8 cellular contexts compared by ENCODE assay signal in the genomic region with DNA sequence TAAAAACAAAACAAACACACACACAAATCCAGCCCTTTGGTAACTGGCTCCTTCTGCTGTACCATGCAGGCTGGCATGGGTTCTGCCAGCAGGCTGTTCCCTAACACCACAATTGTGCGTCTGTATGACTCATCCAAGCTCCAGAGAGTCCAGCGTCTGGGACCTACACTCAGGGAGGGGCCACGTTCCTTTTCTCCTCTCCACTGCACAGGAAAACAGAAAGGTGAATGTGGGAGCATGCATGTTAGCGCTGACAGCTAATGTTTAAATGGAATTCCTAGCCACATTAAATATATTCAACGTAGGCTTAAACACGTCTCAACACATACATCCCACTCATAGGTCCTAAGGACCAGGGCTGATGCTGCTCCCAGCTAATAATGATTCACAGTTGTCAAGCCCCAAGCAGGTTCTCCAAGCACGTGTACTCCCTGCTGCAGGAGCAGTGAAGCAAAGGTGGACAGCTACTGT. TPM values are rescaled to one million over a fixed set of nuclear protein-coding genes. Genes with fewer than 3 reads are reported as not detected.
A peak's percentile ranks its signal among the peaks of the same experiment; 100 is the strongest.
DNase-seq lines count a peak whose midpoint lies in the region; ATAC-seq, FAIRE-seq and TF ChIP-seq lines count a peak whose summit lies in the region.

No MANE protein-coding gene starts in this region.

- no peak overlapping the region for H2AK5ac ChIP-seq in H1 (ENCODE audit: low read depth, low read length)

- H3K4me3 ChIP-seq in H1 (ENCODE audit: extremely low read depth in 1 of 4, insufficient read depth in 2 of 4, low read depth in 3 of 4, low read length in 4 of 4) (no peak overlapping the region), mucosa of descending colon (no peak overlapping the region)

- intact Hi-C loops in mucosa of descending colon (cut with DNase I, micrococcal nuclease), result loop anchor here in 1 of 2 donors (5.0 kb wide), 2 partner anchors 128 to 188 kb away; no protein-coding TSS in a partner anchor
- intact Hi-C loops in activated CD8-positive, alpha-beta T cell treated with anti-CD3 and anti-CD28 coated beads for 36 hours (cut with micrococcal nuclease), result no loop called here
- intact Hi-C loops in posterior vena cava (cut with DNase I), result loop anchor here (5.0 to 10.0 kb wide), 2 partner anchors 128 to 386 kb away; no protein-coding TSS in a partner anchor

- no peaks in the 10 kb centered on the region for H3K9me3 Mint-ChIP-seq in activated CD8-positive, alpha-beta T cell treated with anti-CD3 and anti-CD28 coated beads for 36 hours

- H3K4me1 ChIP-seq in H1 (replicated peaks in 1 of 4; ENCODE audit: control insufficient read depth in 3 of 4, insufficient read depth in 4 of 4, low read length in 3 of 4), result no peaks in the 10 kb centered on the region; a peak in 1 of 7 replicates
- peaks cover 29% of the 10 kb centered on the region for H3K4me1 ChIP-seq in mucosa of descending colon (ENCODE audit: low read depth)

- 95% methylated on average over 7 of the region's 7 CpGs; no CpG with 5 or more reads in 1 of the 2 experiments for whole genome bisulfite sequencing in H1 (ENCODE audit: extremely low coverage in 1 of 2, insufficient coverage in 1 of 2, insufficient read length in 1 of 2, insufficient replicate concordance in 2 of 2, low coverage in 1 of 2, low lambda C conversion rate in 2 of 2, missing lambda C conversion rate in 1 of 2), 2 experiments

- H3K27me3 ChIP-seq in H1 (replicated peaks in 1 of 4; ENCODE audit: control insufficient read depth in 3 of 4, extremely low read depth in 1 of 4, insufficient read depth in 3 of 4, low read length in 3 of 4), result no peaks in the 10 kb centered on the region

- H3K79me2 ChIP-seq in H1 (ENCODE audit: control insufficient read depth in 1 of 2, insufficient read depth in 2 of 2, low read length in 2 of 2), result no peaks in the 10 kb centered on the region

- no peak overlapping the region for H2BK15ac ChIP-seq in H1 (ENCODE audit: low read length)

- H2BK12ac ChIP-seq in H1 (ENCODE audit: low read depth, low read length), result no peak overlapping the region

- peak; percentile 92 for ATAC-seq in mucosa of descending colon
- no peak for ATAC-seq in activated CD8-positive, alpha-beta T cell treated with anti-CD3 and anti-CD28 coated beads for 36 hours

- no peak overlapping the region for H3K4me3 Mint-ChIP-seq in activated CD8-positive, alpha-beta T cell treated with anti-CD3 and anti-CD28 coated beads for 36 hours

- H3K79me1 ChIP-seq in H1 (ENCODE audit: low read depth, low read length), result no peaks in the 10 kb centered on the region

- H3K23ac ChIP-seq in H1 (ENCODE audit: insufficient read length), result no peak overlapping the region

- no peak for FAIRE-seq in H1 (lab: Jason Lieb, UNC)

- peaks cover 2% of the 10 kb centered on the region in 2 experiments for H4K20me1 ChIP-seq in H1 (replicated peaks in 1 of 2; ENCODE audit: control insufficient read depth in 1 of 2, insufficient read depth in 2 of 2, low read length in 2 of 2)

- H2AFZ ChIP-seq in H1 (ENCODE audit: low read length), result no peak overlapping the region

- H3K14ac ChIP-seq in H1 (ENCODE audit: insufficient read length), result no peak overlapping the region

- no peaks in the 10 kb centered on the region for H3K9me3 ChIP-seq in H1 (ENCODE audit: insufficient read depth in 2 of 2, low read depth in 1 of 2, low read length in 1 of 2)
- no peaks in the 10 kb centered on the region for H3K9me3 ChIP-seq in mucosa of descending colon

- H3K23me2 ChIP-seq in H1 (ENCODE audit: low read depth, low read length), result no peaks in the 10 kb centered on the region

- H3K4me1 Mint-ChIP-seq in activated CD8-positive, alpha-beta T cell treated with anti-CD3 and anti-CD28 coated beads for 36 hours (ENCODE audit: low read depth), result peaks cover 23% of the 10 kb centered on the region

- H2BK20ac ChIP-seq in H1 (ENCODE audit: low read length), result no peak overlapping the region

- CTCF ChIA-PET in H1 (lab: Charles Lee; ENCODE audit: partially characterized antibody), result interaction anchor here (1.1 to 1.2 kb wide), 3 partner anchors 13 to 95 kb away, joined by 3 read pairs; no protein-coding TSS in a partner anchor
- CTCF ChIA-PET in activated CD8-positive, alpha-beta T cell treated with anti-CD3 and anti-CD28 coated beads for 36 hours (lab: Charles Lee), result interaction anchor here (1.1 kb wide), 1 partner anchor 267 kb away, joined by 3 read pairs; no protein-coding TSS in a partner anchor

- no peak overlapping the region for H4K5ac ChIP-seq in H1 (ENCODE audit: insufficient read length, low read depth, low read length)

- no peak overlapping the region for H3K27ac Mint-ChIP-seq in activated CD8-positive, alpha-beta T cell treated with anti-CD3 and anti-CD28 coated beads for 36 hours

- no peak overlapping the region for H3K4ac ChIP-seq in H1 (replicated peaks; ENCODE audit: insufficient read length, low read depth, low read length)

- H3K4me2 ChIP-seq in H1 (ENCODE audit: insufficient read depth in 1 of 2, low read depth in 2 of 2, low read length in 2 of 2), result no peak overlapping the region

- H3K56ac ChIP-seq in H1 (replicated peaks; ENCODE audit: insufficient read length, low read depth, low read length), result no peak overlapping the region

- H2BK5ac ChIP-seq in H1 (ENCODE audit: low read depth, low read length), result no peak overlapping the region

- DNase-seq in GM04504 (ENCODE audit: low read depth), result peak; percentile 62
- DNase-seq in OCI-M1 (lab: John Stamatoyannopoulos, UW), result peak; percentile 2
- no peak for DNase-seq in H1 (ENCODE audit: low read depth in 1 of 2, low spot score in 2 of 2)
- DNase-seq in mucosa of descending colon, result peak; percentile 77 to 85 (median 84)
- DNase-seq in activated CD8-positive, alpha-beta T cell treated with anti-CD3 and anti-CD28 coated beads for 36 hours, result no peak
- DNase-seq in NCI-H524 treated with DMSO at 0.1 percent for 48 hours (lab: John Stamatoyannopoulos, UW), result no peak
- no peak for DNase-seq in iPS-NIHi11 (ENCODE audit: low spot score)
- no peak for DNase-seq in posterior vena cava (ENCODE audit: low spot score)

- TF ChIP-seq CTCF in H1 (IDR thresholded peaks at IDR 0.05; ENCODE audit: control extremely low read depth in 1 of 3, insufficient read depth in 1 of 3, low read depth in 1 of 3, low read length in 3 of 3) (no peak), mucosa of descending colon (IDR thresholded peaks at IDR 0.05) (peak; percentile 40)
- TF ChIP-seq CTCF in activated CD8-positive, alpha-beta T cell treated with anti-CD3 and anti-CD28 coated beads for 36 hours (IDR thresholded peaks at IDR 0.05), result no peak

- no peak overlapping the region for H3K9ac ChIP-seq in H1 (replicated peaks in 1 of 4; ENCODE audit: extremely low read depth in 1 of 4, low read depth in 3 of 4, low read length in 3 of 4)

- TF ChIP-seq POLR2A in H1 (IDR thresholded peaks at IDR 0.05; ENCODE audit: control extremely low read depth in 1 of 2, low read depth in 2 of 2, low read length in 2 of 2), result no peak

- no peak for TF ChIP-seq EP300 in H1 (IDR thresholded peaks at IDR 0.05; ENCODE audit: borderline replicate concordance in 1 of 2, low read depth in 2 of 2, low read length in 2 of 2)

- H4K8ac ChIP-seq in H1 (ENCODE audit: extremely low read depth, insufficient read depth, low read length), result no peak overlapping the region

- no peak overlapping the region for H4K91ac ChIP-seq in H1 (replicated peaks; ENCODE audit: insufficient read length, low read length)

- POLR2A ChIA-PET in H1 (lab: Charles Lee; ENCODE audit: partially characterized antibody), result no interaction called here
- POLR2A ChIA-PET in activated CD8-positive, alpha-beta T cell treated with anti-CD3 and anti-CD28 coated beads for 36 hours (lab: Charles Lee), result interaction anchor here (0.6 kb wide), 1 partner anchor 124 kb away, joined by 3 read pairs; no protein-coding TSS in a partner anchor

- peak in 1 of 2 experiments; percentile 2; a peak in 1 of 4 replicates for TF ChIP-seq RAD21 in H1 (IDR thresholded peaks at IDR 0.05 in 1 of 2, conservative IDR thresholded peaks at IDR 0.05 in 1 of 2; ENCODE audit: low read depth in 2 of 2, low read length in 2 of 2)

- H3K27ac ChIP-seq in H1 (ENCODE audit: low read depth, low read length), result no peak overlapping the region

- no peak overlapping the region for H3K18ac ChIP-seq in H1 (ENCODE audit: extremely low read depth, low read length)

- no peak overlapping the region for H2BK120ac ChIP-seq in H1 (replicated peaks; ENCODE audit: low read depth, low read length)

- H3K27me3 Mint-ChIP-seq in activated CD8-positive, alpha-beta T cell treated with anti-CD3 and anti-CD28 coated beads for 36 hours, result no peaks in the 10 kb centered on the region

- peaks cover 11% of the 10 kb centered on the region for H3K36me3 Mint-ChIP-seq in activated CD8-positive, alpha-beta T cell treated with anti-CD3 and anti-CD28 coated beads for 36 hours (ENCODE audit: low read depth)

- H3K36me3 ChIP-seq in H1 (ENCODE audit: control insufficient read depth in 2 of 4, insufficient read depth in 4 of 4, low read length in 3 of 4) (0 out of 8 replicates have a peak, but pooled peaks cover 0 to 3% (median 0%) of the 10 kb centered on the region in 4 experiments), mucosa of descending colon (ENCODE audit: low read depth) (no peaks in the 10 kb centered on the region)

TF ChIP-seq in H1, 55 proteins besides CTCF, POLR2A, EP300 and RAD21:
- TF ChIP-seq GTF2F1 (IDR thresholded peaks at IDR 0.05; ENCODE audit: borderline replicate concordance, low read depth, low read length) (no peak), CEBPB (IDR thresholded peaks at IDR 0.05; ENCODE audit: low read depth, low read length) (no peak), CREB1 (IDR thresholded peaks at IDR 0.05) (no peak), JUND (IDR thresholded peaks at IDR 0.05; ENCODE audit: low read length) (peak; percentile 51; the same call in 1 of the 2 replicates)
TF ChIP-seq in H1: peak in this region for 1.

RNA-seq across cellular contexts. Expression of a gene that starts 20.7 kb away (rescaled TPM):
- total RNA-seq in H1 (2021; fragmentation: NEBNext Ultra II Directional; extraction: Animal tissue kit (Norgen Biotek cat#: 25700)), result 5.0 and 6.3 TPM in 2 replicates
- polyA plus RNA-seq in H1 (2011; rRNA removed), result 6.1 and 9.5 TPM in 2 replicates
- 3.5 TPM for polyA plus RNA-seq in H1 (2011; cell fraction: cytosol; rRNA removed)
- 15.4 TPM for polyA plus RNA-seq in H1 (2011; cell fraction: nucleus; rRNA removed)
- polyA plus RNA-seq in H1 (2012, experiment 1 of 2), result 3.8 to 10.9 TPM (median 10.8 TPM) in 4 replicates
- 9.2 TPM for polyA plus RNA-seq in H1 (2012, experiment 2 of 2)
- 5.6 TPM for polyA plus RNA-seq in H1 (2013, experiment 1 of 2)
- 5.4 TPM for polyA plus RNA-seq in H1 (2013, experiment 2 of 2)
- 0.61 and 0.69 TPM in 2 replicates for polyA minus RNA-seq in H1 (2011; rRNA and poly(A)+ RNA removed)
- 4.7 TPM for polyA minus RNA-seq in H1 (2011; cell fraction: cytosol; rRNA and poly(A)+ RNA removed)
- polyA minus RNA-seq in H1 (2011; cell fraction: nucleus; rRNA and poly(A)+ RNA removed), result 3.9 TPM
- total RNA-seq in mucosa of descending colon (10 to 100 TPM; 30.6 to 61.6 (median 47.8) TPM), posterior vena cava (10 to 100 TPM; 36.1 to 48.1 TPM)
- total RNA-seq in activated CD8-positive, alpha-beta T cell treated with anti-CD3 and anti-CD28 coated beads for 36 hours, result 1 to 10 TPM in 1 of 2 experiments, under 1 TPM in 1; 0.92 to 1.0 TPM

Comparison
In these comparisons a context has a peak if more than half of its experiments do, and no peak if none do; other contexts are left out.
1. DNase-seq: peak in GM04504 (single experiment), OCI-M1 (single experiment) and mucosa of descending colon (3 of 3); none in H1 (0 of 2), activated CD8-positive, alpha-beta T cell treated with anti-CD3 and anti-CD28 coated beads for 36 hours (single experiment), NCI-H524 treated with DMSO at 0.1 percent for 48 hours (single experiment), iPS-NIHi11 (single experiment) and posterior vena cava (single experiment).